In the genomic region with DNA sequence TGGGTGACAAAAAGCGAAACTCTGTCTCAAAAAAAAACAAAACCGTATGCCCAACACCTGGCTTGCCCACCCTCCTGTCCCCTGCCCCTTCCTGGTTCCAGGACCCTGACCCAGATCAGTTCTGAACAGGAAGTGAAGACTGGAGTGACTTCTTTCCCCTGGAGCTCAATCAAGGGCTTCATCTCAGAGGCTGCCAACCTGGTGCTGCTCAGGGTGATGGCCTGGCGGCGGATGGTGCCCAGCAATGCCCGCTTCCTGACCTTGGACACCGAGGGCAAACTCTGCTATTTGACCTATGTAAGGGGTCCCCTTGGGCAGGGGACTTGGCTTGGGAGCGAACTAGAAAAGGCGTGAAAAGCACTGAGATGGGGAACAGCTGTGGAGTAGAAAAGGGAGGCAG, we compare ENCODE assay signal across 21 cellular contexts. TPM values are rescaled to one million over a fixed set of nuclear protein-coding genes. Genes with fewer than 3 reads are reported as not detected.
DNase-seq lines count a peak whose midpoint lies in the region; ATAC-seq and TF ChIP-seq lines count a peak whose summit lies in the region.
"Had no signal": no experiment of that assay in that cellular context is flagged by ENCODE, and none has a peak within 500 bp of the region (broad histone marks: within the 10 kb centered on the region; RNA-seq: fewer than 3 reads in every experiment).

No MANE protein-coding gene starts in this region.

- H3K79me1 ChIP-seq in H9 (ENCODE audit: insufficient read depth, low read depth, low read length, poor library complexity, severe bottlenecking): no peaks in the 10 kb centered on the region

- H3K36me3 Mint-ChIP-seq in H9 (ENCODE audit: insufficient read depth in 1 of 3, low read depth in 3 of 3) (no peaks in the 10 kb centered on the region), memory B cell (no peaks in the 10 kb centered on the region)
- H3K36me3 Mint-ChIP-seq in stimulated activated naive B cell treated with anti-CD40 and anti-IgM and Interleukin-4, amounts not matched to agents 10 μg/mL and 1 μg/mL and 100 μg/mL, for 72 hours: peaks cover 0 to under 1% of the 10 kb centered on the region in 2 donors
- no peaks in the 10 kb centered on the region for H3K36me3 Mint-ChIP-seq in activated naive CD4-positive, alpha-beta T cell treated with anti-CD3 and anti-CD28 coated beads for 36 hours (ENCODE audit: low read depth)
- H3K36me3 Mint-ChIP-seq: CD4-positive, alpha-beta memory T cell had no signal

- no peak overlapping the region for H4K5ac ChIP-seq in H9 (ENCODE audit: insufficient read length, low read depth, low read length)

- no peak overlapping the region for H3T11ph ChIP-seq in H9 (ENCODE audit: low read length)

- H3K36me3 ChIP-seq in DOHH2 (ENCODE audit: control insufficient read depth, low read length): no peaks in the 10 kb centered on the region

- no CpG with 5 or more reads among the region's 8 CpGs for WGBS in H9 (ENCODE audit: extremely low coverage, insufficient read length, low lambda C conversion rate)

- H3K9me2 ChIP-seq in DOHH2 (replicated peaks; ENCODE audit: control insufficient read depth, low read length): no peaks in the 10 kb centered on the region

- H3K23me2 ChIP-seq in H9 (ENCODE audit: insufficient read length, low read depth, low read length, poor library complexity, severe bottlenecking): no peaks in the 10 kb centered on the region

- H3K27me3 Mint-ChIP-seq in H9 (ENCODE audit: low read depth) (peaks cover 2% of the 10 kb centered on the region; the same call in 1 of the 2 replicates), memory B cell (no peaks in the 10 kb centered on the region)
- H3K27me3 Mint-ChIP-seq in stimulated activated naive B cell treated with anti-CD40 and anti-IgM and Interleukin-4, amounts not matched to agents 10 μg/mL and 1 μg/mL and 100 μg/mL, for 72 hours: no peaks in the 10 kb centered on the region
- no peaks in the 10 kb centered on the region for H3K27me3 Mint-ChIP-seq in activated naive CD4-positive, alpha-beta T cell treated with anti-CD3 and anti-CD28 coated beads for 36 hours (ENCODE audit: low read depth)
- H3K27me3 Mint-ChIP-seq: CD4-positive, alpha-beta memory T cell had no signal

- H3K9me3 ChIP-seq in DOHH2 (ENCODE audit: control insufficient read depth, insufficient read depth, low read length) (no peaks in the 10 kb centered on the region), H9 (ENCODE audit: control insufficient read depth, low read depth, low read length) (no peaks in the 10 kb centered on the region)

- peak overlapping the region; percentile 56 for H3K4me2 ChIP-seq in DOHH2 (ENCODE audit: low read length)
- H3K4me2 ChIP-seq in H9 (ENCODE audit: insufficient read depth, insufficient read length, low read length): no peak overlapping the region

- no peak for ATAC-seq in memory B cell (ENCODE audit: low read depth)
- no peak for ATAC-seq in stimulated activated naive B cell treated with anti-CD40 and anti-IgM and Interleukin-4, amounts not matched to agents 10 μg/mL and 1 μg/mL and 100 μg/mL, for 72 hours (replicated peaks)
- ATAC-seq: HepG2 had no signal

- no peak overlapping the region for H2AFZ ChIP-seq in H9 (ENCODE audit: low read length)

- H4K8ac ChIP-seq in H9 (replicated peaks; ENCODE audit: insufficient read length, low read depth, low read length): no peak overlapping the region

- H3K23ac ChIP-seq in H9 (ENCODE audit: insufficient read length, low read depth, low read length): no peak overlapping the region

- no peak overlapping the region for H2BK120ac ChIP-seq in H9 (ENCODE audit: low read depth, low read length, poor library complexity, severe bottlenecking)

- H3K18ac ChIP-seq in H9 (ENCODE audit: insufficient read length, low read depth, low read length): no peak overlapping the region

- H3K27ac ChIP-seq in DOHH2 (ENCODE audit: low read depth, low read length): no peak overlapping the region
- H3K27ac ChIP-seq in H9 (ENCODE audit: insufficient read length, low read depth, low read length): no peak overlapping the region

- H4K91ac ChIP-seq in H9 (ENCODE audit: insufficient read length, low read depth, low read length): no peak overlapping the region

- no peaks in the 10 kb centered on the region for H3K27me3 ChIP-seq in DOHH2 (ENCODE audit: control insufficient read depth, low read length)
- H3K27me3 ChIP-seq in H9 (ENCODE audit: insufficient read depth, low read length): no peaks in the 10 kb centered on the region

- peak overlapping the region; percentile 38; the same call in 1 of the 2 replicates for H3K4me3 ChIP-seq in DOHH2 (ENCODE audit: low read length)

- no peaks in the 10 kb centered on the region for H3K79me2 ChIP-seq in DOHH2 (ENCODE audit: control insufficient read depth, low read length)
- H3K79me2 ChIP-seq in H9 (ENCODE audit: insufficient read depth, low read length): no peaks in the 10 kb centered on the region

- no peak overlapping the region for H3K9ac ChIP-seq in H9 (ENCODE audit: extremely low read depth, insufficient read length, low read length)

- no peak overlapping the region for H3K56ac ChIP-seq in H9 (ENCODE audit: insufficient read length, low read depth, low read length)

- no peak overlapping the region for H2AK5ac ChIP-seq in H9 (ENCODE audit: insufficient read length, low read length)

- H3K14ac ChIP-seq in H9 (ENCODE audit: insufficient read depth, low read length): no peak overlapping the region

- H3K4me3 Mint-ChIP-seq in H9: no peak overlapping the region
- no peak overlapping the region for H3K4me3 Mint-ChIP-seq in memory B cell
- H3K4me3 Mint-ChIP-seq in stimulated activated naive B cell treated with anti-CD40 and anti-IgM and Interleukin-4, amounts not matched to agents 10 μg/mL and 1 μg/mL and 100 μg/mL, for 72 hours: no peak overlapping the region
- H3K4me3 Mint-ChIP-seq in activated naive CD4-positive, alpha-beta T cell treated with anti-CD3 and anti-CD28 coated beads for 36 hours: no peak overlapping the region

- H2BK20ac ChIP-seq in H9 (ENCODE audit: low read depth, low read length, poor library complexity, severe bottlenecking): no peak overlapping the region

- CTCF ChIA-PET in activated naive CD4-positive, alpha-beta T cell treated with anti-CD3 and anti-CD28 coated beads for 36 hours (lab: Charles Lee): no interaction called here

- H3K27ac Mint-ChIP-seq in H9 (peak overlapping the region; percentile 16 to 57 (median 39); a peak in 3 of 7 replicates), memory B cell (peak overlapping the region; percentile 12)
- H3K27ac Mint-ChIP-seq in stimulated activated naive B cell treated with anti-CD40 and anti-IgM and Interleukin-4, amounts not matched to agents 10 μg/mL and 1 μg/mL and 100 μg/mL, for 72 hours: peak overlapping the region; percentile 43
- H3K27ac Mint-ChIP-seq in activated naive CD4-positive, alpha-beta T cell treated with anti-CD3 and anti-CD28 coated beads for 36 hours: no peak overlapping the region

- TF ChIP-seq CTCF in DOHH2 (IDR thresholded peaks at IDR 0.05; ENCODE audit: low read depth, low read length, poor library complexity, severe bottlenecking) (no peak), H9 (conservative IDR thresholded peaks at IDR 0.05) (no peak)

- H3K4me1 ChIP-seq in DOHH2 (ENCODE audit: control insufficient read depth, low read length): peaks cover 37% of the 10 kb centered on the region
- H3K4me1 ChIP-seq in H9 (ENCODE audit: insufficient read depth, low read length): no peaks in the 10 kb centered on the region

- DNase-seq in H9 (no peak), memory B cell (ENCODE audit: low spot score in 2 of 2) (no peak), GM19240 (ENCODE audit: insufficient read length, low spot score) (no peak), kidney glomerular epithelial cell (lab: John Stamatoyannopoulos, UW) (no peak)
- no peak for DNase-seq in stimulated activated naive B cell treated with anti-CD40 and anti-IgM and Interleukin-4, amounts not matched to agents 10 μg/mL and 1 μg/mL and 100 μg/mL, for 72 hours
- DNase-seq in activated naive CD4-positive, alpha-beta T cell treated with anti-CD3 and anti-CD28 coated beads for 36 hours: no peak
- DNase-seq: ACHN; Calu3; CD4-positive, alpha-beta memory T cell; DMS79; H7; KG1; NCI-H1436; NCI-H2029; NCI-H510A treated with DMSO at 0.1 percent for 48 hours; NCI-H82 had no signal

- no peak overlapping the region for H2BK5ac ChIP-seq in H9 (ENCODE audit: insufficient read length, low read length)

- peaks cover 15 to 19% of the 10 kb centered on the region in 2 experiments for H3K4me1 Mint-ChIP-seq in H9
- peaks cover 5% of the 10 kb centered on the region for H3K4me1 Mint-ChIP-seq in memory B cell
- peaks cover 8 to 23% of the 10 kb centered on the region in 2 donors for H3K4me1 Mint-ChIP-seq in stimulated activated naive B cell treated with anti-CD40 and anti-IgM and Interleukin-4, amounts not matched to agents 10 μg/mL and 1 μg/mL and 100 μg/mL, for 72 hours
- no peaks in the 10 kb centered on the region for H3K4me1 Mint-ChIP-seq in activated naive CD4-positive, alpha-beta T cell treated with anti-CD3 and anti-CD28 coated beads for 36 hours (ENCODE audit: low read depth)

- H3F3A ChIP-seq in DOHH2 (ENCODE audit: control insufficient read depth, insufficient read depth): peaks cover 19% of the 10 kb centered on the region

- no peaks in the 10 kb centered on the region; a peak in 1 of 5 replicates for H3K9me3 Mint-ChIP-seq in H9
- H3K9me3 Mint-ChIP-seq in memory B cell: no peaks in the 10 kb centered on the region
- H3K9me3 Mint-ChIP-seq in stimulated activated naive B cell treated with anti-CD40 and anti-IgM and Interleukin-4, amounts not matched to agents 10 μg/mL and 1 μg/mL and 100 μg/mL, for 72 hours: no peaks in the 10 kb centered on the region
- H3K9me3 Mint-ChIP-seq in activated naive CD4-positive, alpha-beta T cell treated with anti-CD3 and anti-CD28 coated beads for 36 hours: no peaks in the 10 kb centered on the region

- intact Hi-C loops in activated naive CD4-positive, alpha-beta T cell treated with anti-CD3 and anti-CD28 coated beads for 36 hours (cut with micrococcal nuclease): no loop called here

- H2BK15ac ChIP-seq in H9 (ENCODE audit: low read depth, low read length): no peak overlapping the region

- H2BK12ac ChIP-seq in H9 (ENCODE audit: insufficient read length, low read depth, low read length): no peak overlapping the region

- H4K20me1 ChIP-seq in DOHH2 (ENCODE audit: control insufficient read depth, insufficient read depth, low read depth, low read length): no peaks in the 10 kb centered on the region
- no peaks in the 10 kb centered on the region for H4K20me1 ChIP-seq in H9 (ENCODE audit: control insufficient read depth, insufficient read depth, insufficient read length)

- no peak overlapping the region for H3K4ac ChIP-seq in H9 (ENCODE audit: low read depth, low read length)

RNA-seq across cellular contexts. Expression of gene CATIP, which starts 5.9 kb away (rescaled TPM):
- total RNA-seq in H9 (2021): not detected in 2 replicates
- not detected for total RNA-seq in activated naive CD4-positive, alpha-beta T cell treated with anti-CD3 and anti-CD28 coated beads for 36 hours
- total RNA-seq: Calu3; CD4-positive, alpha-beta memory T cell; M059J; SK-MEL-5 had no signal

RNA-seq across cellular contexts. Expression of gene SLC11A1, which starts 19.5 kb away (rescaled TPM):
- total RNA-seq in H9 (2021): 0.04 and 0.11 TPM in 2 replicates
- total RNA-seq in activated naive CD4-positive, alpha-beta T cell treated with anti-CD3 and anti-CD28 coated beads for 36 hours: not detected
- total RNA-seq: Calu3, H7, SK-MEL-5 had no signal

RNA-seq across cellular contexts. Expression of gene CTDSP1, which starts 37.1 kb away (rescaled TPM):
- total RNA-seq in H9 (2021): 52.3 and 56.6 TPM in 2 replicates
- 10 to 100 TPM; 26.1 to 26.2 TPM for total RNA-seq in activated naive CD4-positive, alpha-beta T cell treated with anti-CD3 and anti-CD28 coated beads for 36 hours

RNA-seq across cellular contexts. Expression of gene VIL1, which starts 56.3 kb away (rescaled TPM):
- 4.0 and 4.2 TPM in 2 replicates for total RNA-seq in H9 (2021)
- not detected for total RNA-seq in activated naive CD4-positive, alpha-beta T cell treated with anti-CD3 and anti-CD28 coated beads for 36 hours
- total RNA-seq: CD4-positive, alpha-beta memory T cell; G401; M059J had no signal
